18 cellular contexts compared by ENCODE assay signal in genomic region chr18:62637403-62637802, GRCh38.
DNase-seq lines count a peak whose midpoint lies in the region; ATAC-seq and TF ChIP-seq lines count a peak whose summit lies in the region.
"Had no signal": no experiment of that assay in that cellular context is flagged by ENCODE, and none has a peak within 500 bp of the region (broad histone marks: within the 10 kb centered on the region; RNA-seq: fewer than 3 reads in every experiment).

No MANE protein-coding gene starts in this region.

- no peak for TF ChIP-seq POLR2A in Peyer's patch (IDR thresholded peaks at IDR 0.05)

- H3K36me3 ChIP-seq in SU-DHL-6 (ENCODE audit: low read length) (no peaks in the 10 kb centered on the region), Peyer's patch (no peaks in the 10 kb centered on the region)
- H3K36me3 ChIP-seq: HAP-1 had no signal

- ATAC-seq in activated T-cell treated with anti-CD3 and anti-CD28 coated beads, Interleukin-2, amount 50 U/mL, for 72 hours (replicated peaks in 1 of 2): no peak
- no peak for ATAC-seq in activated T-cell treated with anti-CD3 and anti-CD28 coated beads, Interleukin-2, amount 50 U/mL, for 4 hours
- no peak for ATAC-seq in GM18909 (IDR thresholded peaks at IDR 0.05; ENCODE audit: poor library complexity, unreplicated experiment)

- no peak overlapping the region for H3K27ac ChIP-seq in SU-DHL-6 (ENCODE audit: low read depth, low read length)
- H3K27ac ChIP-seq in Peyer's patch: no peak overlapping the region
- H3K27ac ChIP-seq: KMS-11 had no signal

- no peak overlapping the region for H3K9ac ChIP-seq in SU-DHL-6 (ENCODE audit: low read length)
- H3K9ac ChIP-seq: KMS-11 had no signal

- H3K36me3 Mint-ChIP-seq in activated T-cell treated with anti-CD3 and anti-CD28 coated beads, Interleukin-2, amount 50 U/mL, for 72 hours (ENCODE audit: insufficient read depth in 2 of 2): no peaks in the 10 kb centered on the region
- no peaks in the 10 kb centered on the region for H3K36me3 Mint-ChIP-seq in activated T-cell treated with anti-CD3 and anti-CD28 coated beads, Interleukin-2, amount 50 U/mL, for 4 hours (ENCODE audit: insufficient read depth)
- H3K36me3 Mint-ChIP-seq: CD4-positive, CD25-positive, alpha-beta regulatory T cell had no signal

- H3K4me1 ChIP-seq in Peyer's patch: no peaks in the 10 kb centered on the region

- no peak overlapping the region for H3K4me2 ChIP-seq in SU-DHL-6 (ENCODE audit: low read depth, low read length, poor library complexity, severe bottlenecking)
- H3K4me2 ChIP-seq: KMS-11 had no signal

- H3K27me3 Mint-ChIP-seq in activated T-cell treated with anti-CD3 and anti-CD28 coated beads, Interleukin-2, amount 50 U/mL, for 72 hours (ENCODE audit: low read depth): peaks cover 37% of the 10 kb centered on the region
- peaks cover 25% of the 10 kb centered on the region for H3K27me3 Mint-ChIP-seq in activated T-cell treated with anti-CD3 and anti-CD28 coated beads, Interleukin-2, amount 50 U/mL, for 4 hours (ENCODE audit: low read depth)

- H3K79me2 ChIP-seq in SU-DHL-6 (ENCODE audit: insufficient read depth, low read length): no peaks in the 10 kb centered on the region

- peak overlapping the region; percentile 5 for H3K27ac Mint-ChIP-seq in activated T-cell treated with anti-CD3 and anti-CD28 coated beads, Interleukin-2, amount 50 U/mL, for 72 hours
- H3K27ac Mint-ChIP-seq: CD4-positive, CD25-positive, alpha-beta regulatory T cell had no signal

- H3K4me3 ChIP-seq in SU-DHL-6 (ENCODE audit: insufficient read depth, low read length, poor library complexity, severe bottlenecking): no peak overlapping the region
- H3K4me3 ChIP-seq in epithelial cell of esophagus (ENCODE audit: low read length): no peak overlapping the region
- no peak overlapping the region for H3K4me3 ChIP-seq in Peyer's patch
- H3K4me3 ChIP-seq: HAP-1 had no signal

- no peaks in the 10 kb centered on the region for H3K27me3 ChIP-seq in SU-DHL-6 (ENCODE audit: low read length)
- no peaks in the 10 kb centered on the region for H3K27me3 ChIP-seq in Peyer's patch

- DNase-seq in activated T-cell treated with anti-CD3 and anti-CD28 coated beads, Interleukin-2, amount 50 U/mL, for 72 hours: no peak
- no peak for DNase-seq in activated T-cell treated with anti-CD3 and anti-CD28 coated beads, Interleukin-2, amount 50 U/mL, for 4 hours
- peak; percentile 57 for DNase-seq in epithelial cell of esophagus (ENCODE audit: low read depth)
- no peak for DNase-seq in Peyer's patch
- no peak for DNase-seq in HPDE6-E6E7 (ENCODE audit: extremely low spot score)
- DNase-seq: COR-L47, NCI-H1105, NCI-H146, NCI-H2029, NCI-H345, NCI-H524, NCI-H774, Right ventricle myocardium superior had no signal

- H3F3A ChIP-seq in SU-DHL-6 (ENCODE audit: insufficient read depth): no peaks in the 10 kb centered on the region

- H4K20me1 ChIP-seq in SU-DHL-6 (ENCODE audit: low read depth, low read length): no peaks in the 10 kb centered on the region

- H3K9me3 Mint-ChIP-seq in activated T-cell treated with anti-CD3 and anti-CD28 coated beads, Interleukin-2, amount 50 U/mL, for 72 hours: no peaks in the 10 kb centered on the region
- no peaks in the 10 kb centered on the region for H3K9me3 Mint-ChIP-seq in activated T-cell treated with anti-CD3 and anti-CD28 coated beads, Interleukin-2, amount 50 U/mL, for 4 hours

- H2AFZ ChIP-seq in SU-DHL-6 (ENCODE audit: low read depth, low read length, severe bottlenecking): peak overlapping the region; percentile 18

- TF ChIP-seq CTCF in SU-DHL-6 (IDR thresholded peaks at IDR 0.05; ENCODE audit: insufficient read depth, low read length, poor library complexity, severe bottlenecking) (no peak), epithelial cell of esophagus (IDR thresholded peaks at IDR 0.05; ENCODE audit: insufficient read depth, low read depth, low read length, missing control alignments) (no peak), Peyer's patch (IDR thresholded peaks at IDR 0.05) (no peak)

- peak overlapping the region in 1 of 2 donors; percentile 76 for H3K4me3 Mint-ChIP-seq in activated T-cell treated with anti-CD3 and anti-CD28 coated beads, Interleukin-2, amount 50 U/mL, for 72 hours
- H3K4me3 Mint-ChIP-seq in activated T-cell treated with anti-CD3 and anti-CD28 coated beads, Interleukin-2, amount 50 U/mL, for 4 hours: no peak overlapping the region
- H3K4me3 Mint-ChIP-seq: CD4-positive, CD25-positive, alpha-beta regulatory T cell had no signal

- H3K4me1 Mint-ChIP-seq in activated T-cell treated with anti-CD3 and anti-CD28 coated beads, Interleukin-2, amount 50 U/mL, for 72 hours (ENCODE audit: low read depth): peaks cover 13% of the 10 kb centered on the region
- peaks cover 2% of the 10 kb centered on the region for H3K4me1 Mint-ChIP-seq in activated T-cell treated with anti-CD3 and anti-CD28 coated beads, Interleukin-2, amount 50 U/mL, for 4 hours (ENCODE audit: low read depth)

- H3K9me3 ChIP-seq in SU-DHL-6 (ENCODE audit: insufficient read depth, low read length) (no peaks in the 10 kb centered on the region), Peyer's patch (no peaks in the 10 kb centered on the region)
- H3K9me3 ChIP-seq: HAP-1 had no signal

- no peaks in the 10 kb centered on the region for H3K9me2 ChIP-seq in SU-DHL-6 (replicated peaks; ENCODE audit: insufficient read depth, low read length)
